Comparison of ENCODE assay signal across 12 cellular contexts in the genomic region with DNA sequence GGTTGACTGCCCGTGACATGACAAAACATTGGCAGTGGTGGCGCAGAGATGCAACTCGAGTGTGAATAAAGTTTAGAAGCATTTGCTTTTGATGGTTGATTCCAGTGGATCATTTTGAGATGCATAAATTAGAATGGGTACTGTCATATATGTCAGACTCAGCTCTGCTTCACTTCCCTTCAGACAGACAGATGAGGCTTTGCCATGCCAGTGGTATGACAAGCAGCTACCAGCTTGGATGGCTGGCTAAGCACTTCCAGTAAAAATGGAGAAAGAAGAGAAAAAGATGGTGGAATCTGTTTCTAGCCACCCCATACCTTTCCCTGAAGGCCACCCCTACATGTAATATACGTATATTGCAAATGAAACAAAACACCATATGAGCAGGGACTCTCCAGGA. TPM values are rescaled to one million over a fixed set of nuclear protein-coding genes. Genes with fewer than 3 reads are reported as not detected.
DNase-seq lines count a peak whose midpoint lies in the region; ATAC-seq and TF ChIP-seq lines count a peak whose summit lies in the region.
"Had no signal": no experiment of that assay in that cellular context is flagged by ENCODE, and none has a peak within 500 bp of the region (broad histone marks: within the 10 kb centered on the region; RNA-seq: fewer than 3 reads in every experiment).

No MANE protein-coding gene starts in this region.

- intact Hi-C loops in left ventricle myocardium superior (cut with micrococcal nuclease) (no loop called here), left cardiac atrium (cut with DNase I) (no loop called here), psoas muscle (cut with DNase I) (no loop called here), uterus (cut with DNase I; ENCODE audit: low total_unique reads) (no loop called here)

- no peaks in the 10 kb centered on the region for H3K9me3 ChIP-seq in right atrium auricular region
- no peaks in the 10 kb centered on the region for H3K9me3 ChIP-seq in psoas muscle
- H3K9me3 ChIP-seq in uterus, result no peaks in the 10 kb centered on the region

- peak; percentile 5 for ATAC-seq in left ventricle myocardium superior
- ATAC-seq in left cardiac atrium, result no peak
- peak in 2 of 4 donors; percentile 2 to 13 for ATAC-seq in psoas muscle
- ATAC-seq: K562 had no signal

- WGBS in psoas muscle, 3 donors, result 64 to 75% (median 67%) methylated on average over 4 of the region's 4 CpGs

- no peak for TF ChIP-seq CTCF in right atrium auricular region (IDR thresholded peaks at IDR 0.05)
- TF ChIP-seq CTCF in psoas muscle (IDR thresholded peaks at IDR 0.05), result no peak
- TF ChIP-seq CTCF in uterus (IDR thresholded peaks at IDR 0.05), result no peak

- H3K4me1 ChIP-seq in right atrium auricular region, result peaks cover 0 to 47% of the 10 kb centered on the region in 2 donors
- H3K4me1 ChIP-seq in psoas muscle, result peaks cover 38% of the 10 kb centered on the region
- H3K4me1 ChIP-seq in uterus, result peaks cover 8 to 22% of the 10 kb centered on the region in 2 donors

- H3K27me3 ChIP-seq in right atrium auricular region (no peaks in the 10 kb centered on the region), psoas muscle (ENCODE audit: insufficient read depth in 3 of 3, low read length in 2 of 3) (no peaks in the 10 kb centered on the region), uterus (no peaks in the 10 kb centered on the region)

- DNase-seq in left ventricle myocardium superior (no peak), left cardiac atrium (no peak), right atrium auricular region (ENCODE audit: low spot score) (no peak), psoas muscle (no peak), uterus (no peak), NCI-H1092 (lab: John Stamatoyannopoulos, UW) (no peak), NCI-H2171 treated with DMSO at 0.1 percent for 48 hours (lab: John Stamatoyannopoulos, UW) (no peak), T1000 (lab: John Stamatoyannopoulos, UW) (no peak)
- DNase-seq: activated CD4-positive, CD25-positive, alpha-beta regulatory T cell treated with anti-CD3 and anti-CD28 coated beads, Interleukin-2, amount 50 U/mL, for 72 hours; NCI-H1694 had no signal

- H3K4me3 ChIP-seq in right atrium auricular region (no peak overlapping the region), psoas muscle (no peak overlapping the region), uterus (no peak overlapping the region)
- H3K4me3 ChIP-seq: K562 had no signal

- H3K36me3 ChIP-seq in right atrium auricular region (peaks cover 1% of the 10 kb centered on the region), psoas muscle (ENCODE audit: insufficient read depth in 1 of 2, low read depth in 1 of 2) (peaks cover 2 to 27% of the 10 kb centered on the region in 2 donors), uterus (no peaks in the 10 kb centered on the region)

- peak overlapping the region; percentile 70 to 87 for H3K27ac ChIP-seq in right atrium auricular region
- peak overlapping the region; percentile 72 for H3K27ac ChIP-seq in psoas muscle
- peak overlapping the region; percentile 83 to 91 for H3K27ac ChIP-seq in uterus

- no peak for TF ChIP-seq POLR2A in uterus (IDR thresholded peaks at IDR 0.05)

RNA-seq across cellular contexts. Expression of a gene that starts 13.5 kb away (rescaled TPM):
- total RNA-seq in left ventricle myocardium superior, result 68.0 TPM
- total RNA-seq in left cardiac atrium, result 100 to 1,000 TPM; 107 to 132 TPM
- 100 to 1,000 TPM; 138 to 180 TPM for total RNA-seq in right atrium auricular region
- 10 to 100 TPM; 10.3 to 41.7 (median 16.5) TPM for total RNA-seq in psoas muscle
- polyA plus RNA-seq in psoas muscle, result 10 to 100 TPM; 24.6 to 29.6 (median 26.7) TPM
- 100 to 1,000 TPM in 1 of 4 donors, 10 to 100 TPM in 3; 35.0 to 248 (median 62.6) TPM for total RNA-seq in uterus
- total RNA-seq: K562, SK-MEL-5 had no signal
- polyA plus RNA-seq: K562 had no signal

RNA-seq across cellular contexts. Expression of a gene that starts 36.5 kb away (rescaled TPM):
- total RNA-seq in left ventricle myocardium superior (25.0 TPM), left cardiac atrium (10 to 100 TPM; 21.0 to 32.1 TPM), right atrium auricular region (10 to 100 TPM; 38.9 to 52.5 TPM), psoas muscle (10 to 100 TPM; 27.8 to 54.8 (median 46.3) TPM), uterus (10 to 100 TPM in 3 of 4 donors, 1 to 10 TPM in 1; 2.4 to 39.2 (median 30.0) TPM)
- 10 to 100 TPM; 28.4 to 39.4 (median 36.3) TPM for polyA plus RNA-seq in psoas muscle

RNA-seq across cellular contexts. Expression of a gene that starts 36.6 kb away (rescaled TPM):
- total RNA-seq in left ventricle myocardium superior, result 39.1 TPM
- total RNA-seq in left cardiac atrium, result 10 to 100 TPM; 42.7 to 45.5 TPM
- 10 to 100 TPM; 40.6 to 60.5 TPM for total RNA-seq in right atrium auricular region
- 10 to 100 TPM; 22.2 to 58.3 (median 40.6) TPM for total RNA-seq in psoas muscle
- polyA plus RNA-seq in psoas muscle, result 10 to 100 TPM; 32.3 to 51.1 (median 40.8) TPM
- total RNA-seq in uterus, result 10 to 100 TPM; 29.7 to 76.2 (median 56.2) TPM
